Comparison of ENCODE assay signal across 15 cellular contexts in genomic region chrX:18151157-18151556, GRCh38.
DNase-seq lines count a peak whose midpoint lies in the region; ATAC-seq and TF ChIP-seq lines count a peak whose summit lies in the region.
"Had no signal": no experiment of that assay in that cellular context is flagged by ENCODE, and none has a peak within 500 bp of the region (broad histone marks: within the 10 kb centered on the region; RNA-seq: fewer than 3 reads in every experiment).

No MANE protein-coding gene starts in this region.

- H3K27ac ChIP-seq in heart right ventricle (peak overlapping the region in 9 of 10 donors; percentile 25 to 77 (median 64)), gastrocnemius medialis (peak overlapping the region in 2 of 4 donors; percentile 44 to 83), vagina (no peak overlapping the region)

- H3K36me3 ChIP-seq in heart right ventricle (no peaks in the 10 kb centered on the region), gastrocnemius medialis (no peaks in the 10 kb centered on the region), vagina (no peaks in the 10 kb centered on the region)
- H3K36me3 ChIP-seq: HAP-1 had no signal

- H3K4me3 ChIP-seq in heart right ventricle (no peak overlapping the region), gastrocnemius medialis (no peak overlapping the region), vagina (no peak overlapping the region)
- H3K4me3 ChIP-seq: HAP-1 had no signal

- DNase-seq in heart right ventricle: no peak
- DNase-seq in cardiac septum (ENCODE audit: low spot score): no peak
- DNase-seq in left ventricle myocardium superior: no peak
- no peak for DNase-seq in gastrocnemius medialis
- DNase-seq in vagina (ENCODE audit: extremely low spot score in 2 of 2): no peak
- DNase-seq: C1 segment of cervical spinal cord; Calu3; CD4-positive, alpha-beta memory T cell; COR-L47; DMS53; GF-D8; GOT3; HFFc6 had no signal

- H3K4me1 ChIP-seq in heart right ventricle (no peaks in the 10 kb centered on the region), gastrocnemius medialis (no peaks in the 10 kb centered on the region), vagina (no peaks in the 10 kb centered on the region)
- H3K4me1 ChIP-seq: HAP-1 had no signal

- ATAC-seq in heart right ventricle (peak in 2 of 8 donors; percentile 29 to 54), left ventricle myocardium superior (peak; percentile 46), gastrocnemius medialis (peak; percentile 33 to 82), HG03095 (IDR thresholded peaks at IDR 0.05; ENCODE audit: unreplicated experiment) (no peak)

- H3K27me3 ChIP-seq in heart right ventricle (no peaks in the 10 kb centered on the region), gastrocnemius medialis (no peaks in the 10 kb centered on the region), vagina (no peaks in the 10 kb centered on the region)

- 67 to 71% methylated on average over 5 of the region's 5 CpGs for WGBS in heart right ventricle, 2 donors

- intact Hi-C loops in heart right ventricle (cut with DNase I) (no loop called here), cardiac septum (cut with DNase I) (no loop called here), left ventricle myocardium superior (cut with micrococcal nuclease) (no loop called here), gastrocnemius medialis (cut with DNase I; ENCODE audit: low total_unique reads) (no loop called here), vagina (cut with DNase I) (no loop called here)

- TF ChIP-seq CTCF in heart right ventricle (IDR thresholded peaks at IDR 0.05) (no peak), gastrocnemius medialis (IDR thresholded peaks at IDR 0.05 in 4 of 5, conservative IDR thresholded peaks at IDR 0.05 in 1 of 5) (no peak), vagina (IDR thresholded peaks at IDR 0.05) (no peak)

- no peaks in the 10 kb centered on the region for H3K9me3 ChIP-seq in heart right ventricle
- H3K9me3 ChIP-seq in gastrocnemius medialis: no peaks in the 10 kb centered on the region
- H3K9me3 ChIP-seq in vagina: no peaks in the 10 kb centered on the region
- H3K9me3 ChIP-seq: HAP-1 had no signal

- in situ Hi-C loops in gastrocnemius medialis (cut with MboI; ENCODE audit: low sequenced_read_pairs in 4 of 4): no loop called here

- TF ChIP-seq POLR2A in gastrocnemius medialis (IDR thresholded peaks at IDR 0.05) (no peak), vagina (IDR thresholded peaks at IDR 0.05) (no peak)
